Comparison of ENCODE assay signal across 8 cellular contexts in the genomic region with DNA sequence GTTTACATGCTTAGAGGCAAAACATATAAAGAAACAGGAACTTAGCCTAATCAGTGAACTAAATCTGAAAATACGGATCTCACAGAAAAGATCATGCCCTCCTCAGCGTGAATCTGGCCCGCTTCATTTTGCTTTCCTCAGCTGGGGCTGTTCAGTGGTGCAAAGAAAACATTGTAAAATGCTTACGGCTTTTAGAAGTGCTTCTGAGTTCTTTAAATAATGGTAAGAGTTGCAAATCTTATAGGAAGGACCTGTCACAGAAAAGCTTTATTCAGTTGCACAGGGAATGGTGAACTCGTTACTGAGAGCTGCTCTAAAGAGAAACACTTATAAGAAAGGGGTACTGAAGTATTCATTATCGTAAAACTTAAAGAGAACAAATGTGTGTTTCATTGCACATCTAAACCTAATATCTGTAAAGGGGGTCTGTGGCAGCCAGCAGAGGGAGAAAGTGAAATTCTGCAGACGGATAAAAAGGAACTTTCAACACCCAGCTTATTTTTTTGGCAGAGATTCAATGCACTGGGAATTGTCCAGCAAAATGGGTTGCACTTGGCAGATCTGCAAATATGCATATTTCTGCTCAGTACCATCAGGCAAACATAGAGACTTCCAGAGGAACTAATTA.
DNase-seq lines count a peak whose midpoint lies in the region; ATAC-seq and TF ChIP-seq lines count a peak whose summit lies in the region.

No MANE protein-coding gene starts in this region.

- H2AFZ ChIP-seq in neuron (ENCODE audit: low read depth, low read length): peak overlapping the region; percentile 30

- peak; percentile 56 for ATAC-seq in HG03108 (IDR thresholded peaks at IDR 0.05; ENCODE audit: unreplicated experiment)

- 13 to 18% (median 15%) methylated on average over 7 of the region's 7 CpGs for WGBS in spleen, 5 donors

- H3K36me3 ChIP-seq in neuron (ENCODE audit: insufficient read depth, low read length): no peaks in the 10 kb centered on the region
- H3K36me3 ChIP-seq in spleen: no peaks in the 10 kb centered on the region

- H3K4me1 ChIP-seq in neuron (ENCODE audit: insufficient read depth, low read length) (peaks cover 18% of the 10 kb centered on the region), spleen (peaks cover 0 to 5% (median 0%) of the 10 kb centered on the region in 6 donors)

- intact Hi-C loops in spleen (cut with DNase I; ENCODE audit: low total_unique reads): no loop called here

- DNase-seq in DMS79 treated with DMSO at 0.1 percent for 48 hours (lab: John Stamatoyannopoulos, UW) (peak; percentile 25), dedifferentiated amniotic fluid mesenchymal stem cell (ENCODE audit: extremely low spot score) (peak; percentile 74), spleen (no peak), SK-N-DZ (ENCODE audit: low spot score) (no peak), erythroblast (lab: John Stamatoyannopoulos, UW) (no peak), DMS153 treated with DMSO at 0.1 percent for 48 hours (lab: John Stamatoyannopoulos, UW; ENCODE audit: unreplicated experiment) (no peak)

- no peak for TF ChIP-seq POLR2A in spleen (IDR thresholded peaks at IDR 0.05)
- TF ChIP-seq POLR2A in erythroblast (IDR thresholded peaks at IDR 0.05; ENCODE audit: low read length): no peak

- no peaks in the 10 kb centered on the region for H3K27me3 ChIP-seq in neuron (ENCODE audit: insufficient read depth, low read length)
- no peaks in the 10 kb centered on the region for H3K27me3 ChIP-seq in spleen (replicated peaks in 1 of 7)

- H3K4me3 ChIP-seq in neuron (ENCODE audit: low read length): peak overlapping the region; percentile 47
- peak overlapping the region in 2 of 8 donors; percentile 6 to 45 for H3K4me3 ChIP-seq in spleen

- H3K9me3 ChIP-seq in neuron (ENCODE audit: low read length) (no peaks in the 10 kb centered on the region), spleen (no peaks in the 10 kb centered on the region)

- peak overlapping the region in 2 of 8 donors; percentile 8 to 45 for H3K27ac ChIP-seq in spleen

- no peak for TF ChIP-seq CTCF in spleen (IDR thresholded peaks at IDR 0.05 in 8 of 11, conservative IDR thresholded peaks at IDR 0.05 in 3 of 11)

Comparison
In these comparisons a context has a peak if more than half of its experiments do, and no peak if none do; other contexts are left out.
1. DNase-seq: peak in DMS79 treated with DMSO at 0.1 percent for 48 hours (single experiment) and dedifferentiated amniotic fluid mesenchymal stem cell (single experiment); none in spleen (single experiment), SK-N-DZ (single experiment), erythroblast (0 of 2) and DMS153 treated with DMSO at 0.1 percent for 48 hours (single experiment).